ENCODE assay signal across 12 cellular contexts in genomic region chr1:31923905-31924304, GRCh38. TPM values are rescaled to one million over a fixed set of nuclear protein-coding genes. Genes with fewer than 3 reads are reported as not detected.
DNase-seq lines count a peak whose midpoint lies in the region; ATAC-seq lines count a peak whose summit lies in the region.
"Had no signal": no experiment of that assay in that cellular context is flagged by ENCODE, and none has a peak within 500 bp of the region (broad histone marks: within the 10 kb centered on the region; RNA-seq: fewer than 3 reads in every experiment).

No MANE protein-coding gene starts in this region.

- no peak for ATAC-seq in activated CD4-positive, alpha-beta T cell treated with anti-CD3 and anti-CD28 coated beads for 36 hours
- no peak for ATAC-seq in activated T-helper 17 cell treated with anti-CD3 and anti-CD28 coated beads, Interleukin-2, amount 50 U/mL, for 72 hours (replicated peaks)
- ATAC-seq in left ventricle myocardium superior = peak; percentile 48
- ATAC-seq in stimulated activated memory B cell treated with anti-CD40 and anti-IgM and Interleukin-4, amounts not matched to agents 10 μg/mL and 1 μg/mL and 100 μg/mL, for 72 hours = no peak

- H3K36me3 Mint-ChIP-seq in activated CD4-positive, alpha-beta T cell treated with anti-CD3 and anti-CD28 coated beads for 36 hours (ENCODE audit: low read depth) = peaks cover 42% of the 10 kb centered on the region
- peaks cover 77% of the 10 kb centered on the region for H3K36me3 Mint-ChIP-seq in activated T-helper 17 cell treated with anti-CD3 and anti-CD28 coated beads, Interleukin-2, amount 50 U/mL, for 72 hours (ENCODE audit: low read depth)
- H3K36me3 Mint-ChIP-seq in stimulated activated memory B cell treated with anti-CD40 and anti-IgM and Interleukin-4, amounts not matched to agents 10 μg/mL and 1 μg/mL and 100 μg/mL, for 72 hours = peaks cover 28% of the 10 kb centered on the region

- DNase-seq in activated CD4-positive, alpha-beta T cell treated with anti-CD3 and anti-CD28 coated beads for 36 hours = no peak
- no peak for DNase-seq in activated CD4-positive, alpha-beta T cell treated with anti-CD3 and anti-CD28 coated beads for 4 hours
- DNase-seq in left ventricle myocardium superior = no peak
- DNase-seq in epidermal melanocyte (ENCODE audit: insufficient read length, low spot score) = no peak
- no peak for DNase-seq in occipital lobe (lab: John Stamatoyannopoulos, UW)
- DNase-seq in NCI-H69 (lab: John Stamatoyannopoulos, UW) = no peak
- DNase-seq: 8988T; activated CD4-positive, alpha-beta T cell treated with anti-CD3 and anti-CD28 coated beads for 48 hours; cerebellar nuclear complex; stimulated activated CD4-positive, alpha-beta T cell treated with anti-CD3 and anti-CD28 coated beads, Interleukin-4, amount 100 ng/mL, for 4 hours had no signal

- H3K27ac Mint-ChIP-seq in activated CD4-positive, alpha-beta T cell treated with anti-CD3 and anti-CD28 coated beads for 36 hours = peak overlapping the region; percentile 73
- H3K27ac Mint-ChIP-seq in activated T-helper 17 cell treated with anti-CD3 and anti-CD28 coated beads, Interleukin-2, amount 50 U/mL, for 72 hours = peak overlapping the region; percentile 51
- peak overlapping the region; percentile 66 for H3K27ac Mint-ChIP-seq in stimulated activated memory B cell treated with anti-CD40 and anti-IgM and Interleukin-4, amounts not matched to agents 10 μg/mL and 1 μg/mL and 100 μg/mL, for 72 hours

- no peaks in the 10 kb centered on the region for H3K27me3 Mint-ChIP-seq in activated CD4-positive, alpha-beta T cell treated with anti-CD3 and anti-CD28 coated beads for 36 hours
- H3K27me3 Mint-ChIP-seq in activated T-helper 17 cell treated with anti-CD3 and anti-CD28 coated beads, Interleukin-2, amount 50 U/mL, for 72 hours = no peaks in the 10 kb centered on the region
- H3K27me3 Mint-ChIP-seq in stimulated activated memory B cell treated with anti-CD40 and anti-IgM and Interleukin-4, amounts not matched to agents 10 μg/mL and 1 μg/mL and 100 μg/mL, for 72 hours = no peaks in the 10 kb centered on the region

- H3K9me3 Mint-ChIP-seq in activated CD4-positive, alpha-beta T cell treated with anti-CD3 and anti-CD28 coated beads for 36 hours (ENCODE audit: low read depth) = no peaks in the 10 kb centered on the region
- H3K9me3 Mint-ChIP-seq in activated T-helper 17 cell treated with anti-CD3 and anti-CD28 coated beads, Interleukin-2, amount 50 U/mL, for 72 hours = no peaks in the 10 kb centered on the region
- no peaks in the 10 kb centered on the region for H3K9me3 Mint-ChIP-seq in stimulated activated memory B cell treated with anti-CD40 and anti-IgM and Interleukin-4, amounts not matched to agents 10 μg/mL and 1 μg/mL and 100 μg/mL, for 72 hours

- POLR2A ChIA-PET in activated CD4-positive, alpha-beta T cell treated with anti-CD3 and anti-CD28 coated beads for 36 hours (lab: Charles Lee) = interaction anchor here (0.8 to 2.2 kb wide), 4 partner anchors 9 to 89 kb away, joined by 4 to 7 read pairs (median 4); no protein-coding TSS in a partner anchor

- CTCF ChIA-PET in activated CD4-positive, alpha-beta T cell treated with anti-CD3 and anti-CD28 coated beads for 36 hours (lab: Charles Lee) = interaction anchor here (0.6 to 4.5 kb wide), 12 partner anchors 8 to 225 kb away, joined by 3 to 17 read pairs (median 4); partner anchors contain the start of genes PTP4A2 and SPOCD1

- H3K4me1 Mint-ChIP-seq in activated CD4-positive, alpha-beta T cell treated with anti-CD3 and anti-CD28 coated beads for 36 hours = peaks cover 86% of the 10 kb centered on the region
- peaks cover 49% of the 10 kb centered on the region for H3K4me1 Mint-ChIP-seq in activated T-helper 17 cell treated with anti-CD3 and anti-CD28 coated beads, Interleukin-2, amount 50 U/mL, for 72 hours
- peaks cover 78% of the 10 kb centered on the region for H3K4me1 Mint-ChIP-seq in stimulated activated memory B cell treated with anti-CD40 and anti-IgM and Interleukin-4, amounts not matched to agents 10 μg/mL and 1 μg/mL and 100 μg/mL, for 72 hours

- no peak overlapping the region for H3K4me3 Mint-ChIP-seq in activated CD4-positive, alpha-beta T cell treated with anti-CD3 and anti-CD28 coated beads for 36 hours
- H3K4me3 Mint-ChIP-seq in activated T-helper 17 cell treated with anti-CD3 and anti-CD28 coated beads, Interleukin-2, amount 50 U/mL, for 72 hours = peak overlapping the region; percentile 97
- peak overlapping the region; percentile 21 for H3K4me3 Mint-ChIP-seq in stimulated activated memory B cell treated with anti-CD40 and anti-IgM and Interleukin-4, amounts not matched to agents 10 μg/mL and 1 μg/mL and 100 μg/mL, for 72 hours

- intact Hi-C loops in activated CD4-positive, alpha-beta T cell treated with anti-CD3 and anti-CD28 coated beads for 36 hours (cut with DNase I, micrococcal nuclease) = no loop called here
- intact Hi-C loops in left ventricle myocardium superior (cut with micrococcal nuclease) = no loop called here

RNA-seq across cellular contexts. Expression of gene PTP4A2, which starts 14.3 kb away (rescaled TPM):
- 100 to 1,000 TPM; 279 to 314 TPM for total RNA-seq in activated CD4-positive, alpha-beta T cell treated with anti-CD3 and anti-CD28 coated beads for 36 hours
- total RNA-seq in activated T-helper 17 cell treated with anti-CD3 and anti-CD28 coated beads, Interleukin-2, amount 50 U/mL, for 72 hours = 100 to 1,000 TPM; 285 to 351 TPM
- 252 TPM for total RNA-seq in left ventricle myocardium superior
- 551 TPM for total RNA-seq in occipital lobe
